ENCODE assay signal across 10 cellular contexts in genomic region chr2:120287183-120288015, GRCh38. TPM values are rescaled to one million over a fixed set of nuclear protein-coding genes. Genes with fewer than 3 reads are reported as not detected.
A peak's percentile ranks its signal among the peaks of the same experiment; 100 is the strongest.
DNase-seq lines count a peak whose midpoint lies in the region; ATAC-seq, FAIRE-seq and TF ChIP-seq lines count a peak whose summit lies in the region.
"Had no signal": no experiment of that assay in that cellular context is flagged by ENCODE, and none has a peak within 500 bp of the region (broad histone marks: within the 10 kb centered on the region; RNA-seq: fewer than 3 reads in every experiment).

No MANE protein-coding gene starts in this region.

- H3K4me1 ChIP-seq in astrocyte (ENCODE audit: insufficient read depth, low read length) (peaks cover 31% of the 10 kb centered on the region), neutrophil (ENCODE audit: control insufficient read depth in 1 of 2, insufficient read depth in 1 of 2, low read depth in 1 of 2, low read length in 1 of 2) (peaks cover 51 to 55% of the 10 kb centered on the region in 2 experiments), testis (peaks cover 14% of the 10 kb centered on the region)

- no peak overlapping the region for H2AFZ ChIP-seq in astrocyte (ENCODE audit: low read depth, low read length)

- TF ChIP-seq POLR2A in testis (IDR thresholded peaks at IDR 0.05) = no peak

- peak; percentile 96 for ATAC-seq in GM21526 (IDR thresholded peaks at IDR 0.05; ENCODE audit: low FRiP score, unreplicated experiment)

- CTCF ChIA-PET in GM10248 (lab: Yijun Ruan, JAX) = interaction anchor here (1.7 to 8.4 kb wide), 3 partner anchors 12 to 26 kb away, joined by 4 to 47 read pairs (median 4); no protein-coding TSS in a partner anchor

- intact Hi-C loops in testis (cut with DNase I; ENCODE audit: low total_unique reads) = no loop called here

- peak overlapping the region; percentile 84 for H3K27ac Mint-ChIP-seq in astrocyte (ENCODE audit: unreplicated experiment)

- H3K9me3 ChIP-seq in astrocyte (ENCODE audit: insufficient read depth, low read depth, low read length) (no peaks in the 10 kb centered on the region), neutrophil (no peaks in the 10 kb centered on the region), testis (no peaks in the 10 kb centered on the region)

- peaks cover 6% of the 10 kb centered on the region for H3K36me3 ChIP-seq in astrocyte (ENCODE audit: insufficient read depth, low read length)
- H3K36me3 ChIP-seq in neutrophil = peaks cover 53% of the 10 kb centered on the region
- no peaks in the 10 kb centered on the region for H3K36me3 ChIP-seq in testis (ENCODE audit: low read depth, missing control alignments)

- no peaks in the 10 kb centered on the region for H3K79me2 ChIP-seq in astrocyte (ENCODE audit: insufficient read depth, low read length)

- FAIRE-seq in astrocyte (lab: Jason Lieb, UNC) = peak; percentile 92

- DNase-seq in GM10248 (ENCODE audit: extremely low spot score) (peak; percentile 75), HL-60 (ENCODE audit: low read depth in 1 of 2, low spot score in 1 of 2) (peak in 1 of 2 experiments; percentile 58), astrocyte (ENCODE audit: low read depth) (peak; percentile 87), testis (no peak), NCI-H82 (lab: John Stamatoyannopoulos, UW) (no peak)
- no peak for DNase-seq in activated CD4-positive, CD25-positive, alpha-beta regulatory T cell treated with anti-CD3 and anti-CD28 coated beads, Interleukin-2, amount 50 U/mL, for 72 hours

- H3K36me3 Mint-ChIP-seq in astrocyte (ENCODE audit: low read depth, unreplicated experiment) = peaks cover 13% of the 10 kb centered on the region

- H3K27ac ChIP-seq in HL-60 (replicated peaks) = peak overlapping the region; percentile 44
- H3K27ac ChIP-seq in astrocyte (ENCODE audit: low read depth, low read length) = peak overlapping the region; percentile 58
- peak overlapping the region; percentile 93 for H3K27ac ChIP-seq in neutrophil
- no peak overlapping the region for H3K27ac ChIP-seq in testis

- 83 to 94% methylated on average over 8 of the region's 8 CpGs for WGBS in testis, 2 donors

- H3K4me1 Mint-ChIP-seq in astrocyte (ENCODE audit: low read depth, unreplicated experiment) = peaks cover 26% of the 10 kb centered on the region

- peak overlapping the region; percentile 45 for H3K9ac ChIP-seq in astrocyte (ENCODE audit: low read length)

- peaks cover 20% of the 10 kb centered on the region for H4K20me1 ChIP-seq in astrocyte (ENCODE audit: insufficient read depth, low read length)

- H3K4me3 ChIP-seq in HL-60 (replicated peaks; ENCODE audit: insufficient read depth, low read length) (no peak overlapping the region), astrocyte (ENCODE audit: insufficient read depth, low read depth, low read length) (no peak overlapping the region), neutrophil (ENCODE audit: low read depth in 1 of 2, low read length in 1 of 2) (peak overlapping the region; percentile 39 to 52), testis (no peak overlapping the region)

- no peaks in the 10 kb centered on the region for H3K27me3 ChIP-seq in HL-60 (ENCODE audit: insufficient read depth, poor library complexity, severe bottlenecking)
- no peaks in the 10 kb centered on the region for H3K27me3 ChIP-seq in astrocyte (ENCODE audit: insufficient read depth, low read length)
- H3K27me3 ChIP-seq in neutrophil = no peaks in the 10 kb centered on the region
- no peaks in the 10 kb centered on the region for H3K27me3 ChIP-seq in testis

- H3K27me3 Mint-ChIP-seq in astrocyte (ENCODE audit: low read depth, unreplicated experiment) = no peaks in the 10 kb centered on the region

- POLR2A ChIA-PET in GM10248 (lab: Yijun Ruan, JAX) = interaction anchor here (0.6 kb wide), 1 partner anchor 55 kb away, joined by 3 read pairs; no protein-coding TSS in a partner anchor

- peak overlapping the region; percentile 70 for H3K4me2 ChIP-seq in astrocyte (ENCODE audit: low read length)

- TF ChIP-seq CTCF in GM10248 (IDR thresholded peaks at IDR 0.05; ENCODE audit: control extremely low read depth, extremely low read depth, low read depth, missing control alignments) = no peak
- TF ChIP-seq CTCF in HL-60 (IDR thresholded peaks at IDR 0.05; ENCODE audit: insufficient read depth, low read length) = no peak
- TF ChIP-seq CTCF in astrocyte (IDR thresholded peaks at IDR 0.05; ENCODE audit: insufficient read depth, low read depth, low read length) = no peak
- no peak for TF ChIP-seq CTCF in neutrophil (IDR thresholded peaks at IDR 0.05)
- no peak for TF ChIP-seq CTCF in testis (IDR thresholded peaks at IDR 0.05)

- no peaks in the 10 kb centered on the region for H3K9me3 Mint-ChIP-seq in astrocyte (ENCODE audit: unreplicated experiment)
- H3K9me3 Mint-ChIP-seq: neural crest cell had no signal

- H3K4me3 Mint-ChIP-seq in astrocyte (ENCODE audit: unreplicated experiment) = peak overlapping the region; percentile 68
- H3K4me3 Mint-ChIP-seq: neural crest cell had no signal

RNA-seq across cellular contexts. Expression of gene RALB, which starts 34.7 kb away (rescaled TPM):
- total RNA-seq in astrocyte = 44.5 and 49.4 TPM in 2 replicates
- total RNA-seq in testis = 10 to 100 TPM; 88.7 to 91.6 TPM
- polyA plus RNA-seq in testis (ENCODE audit: insufficient read depth, low read depth, low replicate concordance) = 69.9 TPM

RNA-seq across cellular contexts. Expression of gene INHBB, which starts 58.5 kb away (rescaled TPM):
- total RNA-seq in astrocyte (7.1 and 19.8 TPM in 2 replicates), testis (100 to 1,000 TPM in 1 of 2 donors, 10 to 100 TPM in 1; 55.4 to 123 TPM)
- 46.1 TPM for polyA plus RNA-seq in testis (ENCODE audit: insufficient read depth, low read depth, low replicate concordance)
- total RNA-seq: T-helper 2 cell treated with Interferon-gamma antibody and Interleukin-4, amounts not matched to agents 100 ng/mL and 5 ng/mL, for 36 hours had no signal

Comparison
In these comparisons a context has a peak if more than half of its experiments do, and no peak if none do; other contexts are left out.
1. DNase-seq: peak in GM10248 (single experiment) and astrocyte (single experiment); none in testis (single experiment), NCI-H82 (single experiment) and activated CD4-positive, CD25-positive, alpha-beta regulatory T cell treated with anti-CD3 and anti-CD28 coated beads, Interleukin-2, amount 50 U/mL, for 72 hours (single experiment).
2. H3K27ac ChIP-seq: peak in HL-60 (single experiment), astrocyte (single experiment) and neutrophil (single experiment); none in testis (0 of 2).
3. H3K4me3 ChIP-seq: peak in neutrophil (2 of 2); none in HL-60 (single experiment), astrocyte (single experiment) and testis (0 of 2).